Comparison of ENCODE assay signal across 8 cellular contexts in genomic region chrX:16445166-16445752, GRCh38.
DNase-seq lines count a peak whose midpoint lies in the region; ATAC-seq, FAIRE-seq and TF ChIP-seq lines count a peak whose summit lies in the region.

No MANE protein-coding gene starts in this region.

- TF ChIP-seq RAD21 in GM12878 (IDR thresholded peaks at IDR 0.05; ENCODE audit: insufficient read depth, low read depth, low read length): peak; percentile 72

- H3K9ac ChIP-seq in SU-DHL-6 (ENCODE audit: low read length) (no peak overlapping the region), GM12878 (ENCODE audit: control insufficient read depth, insufficient read depth, low read length) (no peak overlapping the region)

- WGBS in GM12878 (ENCODE audit: insufficient coverage, insufficient replicate concordance, low lambda C conversion rate, missing lambda C conversion rate): 10% methylated on average over 6 of the region's 6 CpGs
- WGBS in thyroid gland, 2 donors: 29 to 44% methylated on average over 3 of the region's 6 CpGs

- TF ChIP-seq EP300 in GM12878 (IDR thresholded peaks at IDR 0.05; ENCODE audit: borderline replicate concordance in 1 of 2, control insufficient read depth in 1 of 2, low read depth in 2 of 2, low read length in 2 of 2): no peak

- CTCF ChIA-PET in GM12878 (lab: Yijun Ruan, JAX): interaction anchor here (0.6 to 2.3 kb wide), 20 partner anchors 9 to 1096 kb away, joined by 3 to 11 read pairs (median 5); partner anchors contain the start of genes GRPR and SYAP1

- FAIRE-seq in GM12878 (lab: Jason Lieb, UNC): peak; percentile 73

- no peaks in the 10 kb centered on the region for H3K4me1 ChIP-seq in GM12878 (ENCODE audit: control insufficient read depth, insufficient read depth, low read length)
- no peaks in the 10 kb centered on the region for H3K4me1 ChIP-seq in thyroid gland

- POLR2A ChIA-PET in GM12878 (lab: Charles Lee): no interaction called here

- in situ Hi-C loops in GM12878 (cut with MboI): no loop called here

- H3K27ac ChIP-seq in SU-DHL-6 (ENCODE audit: low read depth, low read length): no peak overlapping the region
- no peak overlapping the region for H3K27ac ChIP-seq in GM12878 (ENCODE audit: control insufficient read depth, insufficient read depth)
- no peak overlapping the region for H3K27ac ChIP-seq in thyroid gland

- no peaks in the 10 kb centered on the region for H3K36me3 ChIP-seq in SU-DHL-6 (ENCODE audit: low read length)
- H3K36me3 ChIP-seq in GM12878 (ENCODE audit: control insufficient read depth in 2 of 2, insufficient read depth in 2 of 2, low read length in 1 of 2): no peaks in the 10 kb centered on the region
- H3K36me3 ChIP-seq in thyroid gland: no peaks in the 10 kb centered on the region

- H3K4me2 ChIP-seq in SU-DHL-6 (ENCODE audit: low read depth, low read length, poor library complexity, severe bottlenecking): no peak overlapping the region
- no peak overlapping the region for H3K4me2 ChIP-seq in GM12878 (ENCODE audit: control insufficient read depth, insufficient read depth)

- H3K27me3 ChIP-seq in SU-DHL-6 (ENCODE audit: low read length): no peaks in the 10 kb centered on the region
- no peaks in the 10 kb centered on the region; a peak in 2 of 4 replicates for H3K27me3 ChIP-seq in GM12878 (replicated peaks in 1 of 2; ENCODE audit: control insufficient read depth in 2 of 2, insufficient read depth in 2 of 2, low read length in 1 of 2)
- no peaks in the 10 kb centered on the region for H3K27me3 ChIP-seq in thyroid gland

- TF ChIP-seq POLR2A in GM12878 (IDR thresholded peaks at IDR 0.05; ENCODE audit: low read depth, low read length) (no peak), thyroid gland (IDR thresholded peaks at IDR 0.05) (no peak)

- H2AFZ ChIP-seq in SU-DHL-6 (ENCODE audit: low read depth, low read length, severe bottlenecking): peak overlapping the region; percentile 34
- no peak overlapping the region for H2AFZ ChIP-seq in GM12878 (ENCODE audit: control insufficient read depth, low read depth, low read length)

- H3K79me2 ChIP-seq in SU-DHL-6 (ENCODE audit: insufficient read depth, low read length) (no peaks in the 10 kb centered on the region), GM12878 (ENCODE audit: control insufficient read depth, insufficient read depth, low read length) (no peaks in the 10 kb centered on the region)

- no TSS peak for BruUV-seq in GM12878 (replicated peaks; lab: Mats Ljungman, UMichigan)

- no peaks in the 10 kb centered on the region for H3F3A ChIP-seq in SU-DHL-6 (ENCODE audit: insufficient read depth)

- H3K9me3 ChIP-seq in SU-DHL-6 (ENCODE audit: insufficient read depth, low read length): no peaks in the 10 kb centered on the region
- H3K9me3 ChIP-seq in GM12878 (replicated peaks; ENCODE audit: control insufficient read depth, insufficient read depth, low read length): no peaks in the 10 kb centered on the region
- H3K9me3 ChIP-seq in thyroid gland: no peaks in the 10 kb centered on the region

- H3K9me2 ChIP-seq in SU-DHL-6 (replicated peaks; ENCODE audit: insufficient read depth, low read length): no peaks in the 10 kb centered on the region

- no peak overlapping the region for H3K4me3 ChIP-seq in SU-DHL-6 (ENCODE audit: insufficient read depth, low read length, poor library complexity, severe bottlenecking)
- no peak overlapping the region for H3K4me3 ChIP-seq in GM12878
- H3K4me3 ChIP-seq in thyroid gland (replicated peaks in 1 of 3): no peak overlapping the region

- RAD21 ChIA-PET in GM12878 (lab: Charles Lee; ENCODE audit: unreplicated experiment): interaction anchor here (1.0 to 2.2 kb wide), 3 partner anchors 322 to 663 kb away, joined by 3 to 7 read pairs (median 4); partner anchors contain the start of gene GRPR

- ATAC-seq in GM18502 (IDR thresholded peaks at IDR 0.05; ENCODE audit: poor library complexity, unreplicated experiment): peak; percentile 80
- ATAC-seq in GM12878: peak; percentile 96

- DNase-seq in AG20443 (ENCODE audit: low spot score): peak; percentile 17
- peak; percentile 30 for DNase-seq in HK-2 (ENCODE audit: unreplicated experiment)
- DNase-seq in GM12878 (ENCODE audit: low read depth, low spot score): no peak
- peak; percentile 35 to 55 for DNase-seq in lung microvascular endothelial cell (ENCODE audit: low read depth in 2 of 2)
- DNase-seq in thyroid gland: peak; percentile 4 to 21
- no peak for DNase-seq in NCI-H1436 treated with DMSO at 0.1 percent for 48 hours (lab: John Stamatoyannopoulos, UW)

- intact Hi-C loops in GM12878 (cut with micrococcal nuclease; ENCODE audit: unreplicated experiment) (loop anchor here (1.0 to 5.0 kb wide), 4 partner anchors 515 to 758 kb away; partner anchors contain the start of gene AP1S2), thyroid gland (cut with DNase I) (no loop called here)

- TF ChIP-seq CTCF in SU-DHL-6 (IDR thresholded peaks at IDR 0.05; ENCODE audit: insufficient read depth, low read length, poor library complexity, severe bottlenecking) (peak; percentile 43), GM12878 (IDR thresholded peaks at IDR 0.05 in 2 of 3, conservative IDR thresholded peaks at IDR 0.05 in 1 of 3; ENCODE audit: control insufficient read depth in 2 of 3, extremely low read depth in 1 of 3, insufficient read depth in 1 of 3, low read depth in 3 of 3, low read length in 3 of 3) (peak; percentile 73 to 89 (median 74)), thyroid gland (IDR thresholded peaks at IDR 0.05) (peak in 5 of 6 experiments; percentile 30 to 46 (median 34))

- no peaks in the 10 kb centered on the region for H4K20me1 ChIP-seq in SU-DHL-6 (ENCODE audit: low read depth, low read length)
- no peaks in the 10 kb centered on the region for H4K20me1 ChIP-seq in GM12878 (ENCODE audit: control insufficient read depth, insufficient read depth)

- SMC1A ChIA-PET in GM12878 (lab: Charles Lee; ENCODE audit: uncharacterized antibody, unreplicated experiment): interaction anchor here (0.6 to 2.1 kb wide), 4 partner anchors 514 to 1143 kb away, joined by 3 to 9 read pairs (median 3); no protein-coding TSS in a partner anchor

TF ChIP-seq in GM12878, 131 proteins besides CTCF, POLR2A, EP300 and RAD21:
- TF ChIP-seq BCLAF1 (IDR thresholded peaks at IDR 0.05): no peak
- no peak for TF ChIP-seq SKIL (IDR thresholded peaks at IDR 0.05; ENCODE audit: low read depth, poor library complexity, severe bottlenecking)
- no peak for TF ChIP-seq TCF3 (IDR thresholded peaks at IDR 0.05; ENCODE audit: borderline replicate concordance, insufficient read depth, low read depth, low read length)
- peak; percentile 58; the same call in 1 of the 2 replicates for TF ChIP-seq SMC3 (IDR thresholded peaks at IDR 0.05; ENCODE audit: borderline replicate concordance, low read length)

Comparison
In these comparisons a context has a peak if more than half of its experiments do, and no peak if none do; other contexts are left out.
1. DNase-seq: peak in AG20443 (single experiment), HK-2 (single experiment), lung microvascular endothelial cell (2 of 2) and thyroid gland (2 of 2); none in GM12878 (single experiment) and NCI-H1436 treated with DMSO at 0.1 percent for 48 hours (single experiment).
2. Peak in every context shown above with its lines, with median percentiles within 50 percentile points of each other: CTCF ChIP-seq.